1 cellular context compared by ENCODE assay signal in the genomic region with DNA sequence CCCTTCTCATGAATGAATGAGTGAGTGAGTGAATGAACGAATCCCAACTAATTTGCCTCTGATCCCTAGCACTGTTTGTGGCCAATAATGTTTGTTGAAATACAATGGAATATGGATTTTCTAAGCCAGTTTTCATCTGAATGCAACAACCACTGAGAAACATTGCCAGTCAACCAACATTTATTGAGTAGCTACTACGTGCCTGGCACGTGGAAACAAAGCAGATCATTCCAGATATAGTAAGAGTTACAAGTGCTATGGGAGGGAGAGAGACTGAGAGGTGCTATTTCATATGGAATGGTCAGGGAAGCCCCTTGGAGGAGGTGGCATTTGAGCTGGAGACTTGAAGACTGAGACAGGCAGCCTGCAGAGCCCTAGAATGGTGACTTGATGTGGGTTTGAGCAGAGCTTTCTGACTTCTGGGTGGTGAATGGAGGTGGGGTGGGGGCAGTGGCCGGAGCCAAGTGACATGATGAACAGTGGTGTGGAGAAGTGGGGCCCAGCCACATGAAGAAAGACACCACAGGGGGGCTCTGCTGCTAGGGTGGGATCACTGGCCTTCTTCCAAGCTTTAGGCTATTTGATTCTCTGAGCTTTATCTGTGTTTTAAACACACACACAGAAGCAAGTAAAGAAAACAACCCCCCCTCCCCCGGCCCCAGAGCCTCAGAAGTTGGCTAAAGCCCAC.
TF ChIP-seq lines count a peak whose summit lies in the region.

No MANE protein-coding gene starts in this region.

TF ChIP-seq in H1, 55 proteins besides CTCF, POLR2A, EP300 and RAD21:
- TF ChIP-seq GTF2F1 (IDR thresholded peaks at IDR 0.05; ENCODE audit: borderline replicate concordance, low read depth, low read length) = no peak
- TF ChIP-seq CBX8 (IDR thresholded peaks at IDR 0.05; ENCODE audit: borderline replicate concordance, low read depth, low read length) = no peak
- no peak for TF ChIP-seq SIRT6 (IDR thresholded peaks at IDR 0.05; ENCODE audit: low read length)
- TF ChIP-seq MAFK (IDR thresholded peaks at IDR 0.05; ENCODE audit: low read depth, low read length) = no peak
- no peak for TF ChIP-seq RNF2 (IDR thresholded peaks at IDR 0.05; ENCODE audit: borderline replicate concordance, low read depth, low read length, missing control alignments, poor library complexity, severe bottlenecking)
- TF ChIP-seq, protein P1, sequence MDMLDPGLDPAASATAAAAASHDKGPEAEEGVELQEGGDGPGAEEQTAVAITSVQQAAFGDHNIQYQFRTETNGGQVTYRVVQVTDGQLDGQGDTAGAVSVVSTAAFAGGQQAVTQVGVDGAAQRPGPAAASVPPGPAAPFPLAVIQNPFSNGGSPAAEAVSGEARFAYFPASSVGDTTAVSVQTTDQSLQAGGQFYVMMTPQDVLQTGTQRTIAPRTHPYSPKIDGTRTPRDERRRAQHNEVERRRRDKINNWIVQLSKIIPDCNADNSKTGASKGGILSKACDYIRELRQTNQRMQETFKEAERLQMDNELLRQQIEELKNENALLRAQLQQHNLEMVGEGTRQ (IDR thresholded peaks at IDR 0.05; ENCODE audit: low read length) = no peak
